16 cellular contexts compared by ENCODE assay signal in the genomic region with DNA sequence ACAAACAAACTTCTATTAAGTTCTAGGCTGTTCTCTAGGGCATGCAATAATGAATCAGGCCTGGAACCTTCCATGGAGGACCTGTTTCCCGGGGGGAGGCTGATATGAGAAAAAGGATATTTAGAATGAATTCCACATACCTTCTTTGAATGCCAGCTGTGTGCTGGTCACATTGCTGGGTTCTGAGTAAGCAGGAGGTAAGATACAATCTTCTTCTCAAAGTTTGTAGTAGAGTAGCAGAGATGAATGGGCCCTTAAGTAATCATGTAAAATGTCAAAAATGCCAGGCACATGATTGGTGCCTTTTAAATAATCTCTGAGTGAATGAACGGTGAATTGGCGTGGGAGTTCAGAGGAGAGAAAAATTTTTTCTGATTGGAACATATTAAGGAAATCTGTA. TPM values are rescaled to one million over a fixed set of nuclear protein-coding genes. Genes with fewer than 3 reads are reported as not detected.
DNase-seq lines count a peak whose midpoint lies in the region; ATAC-seq, FAIRE-seq and TF ChIP-seq lines count a peak whose summit lies in the region.
"Had no signal": no experiment of that assay in that cellular context is flagged by ENCODE, and none has a peak within 500 bp of the region (broad histone marks: within the 10 kb centered on the region; RNA-seq: fewer than 3 reads in every experiment).

No MANE protein-coding gene starts in this region.

- H3K27me3 ChIP-seq in adipocyte (replicated peaks; ENCODE audit: control insufficient read depth, insufficient read depth, low read length) = no peaks in the 10 kb centered on the region
- H3K27me3 ChIP-seq: gastrocnemius medialis, left lung, neural progenitor cell had no signal

- peaks cover 30% of the 10 kb centered on the region for H3K4me1 ChIP-seq in A549
- no peaks in the 10 kb centered on the region for H3K4me1 ChIP-seq in adipocyte (ENCODE audit: control insufficient read depth, insufficient read depth, low read length)
- H3K4me1 ChIP-seq: neural progenitor cell had no signal

- H3K4me2 ChIP-seq in A549 = peak overlapping the region; percentile 25; the same call in 2 of the 3 replicates
- H3K4me2 ChIP-seq: neural progenitor cell had no signal

- peak in 1 of 2 experiments; percentile 61 for DNase-seq in A549 (ENCODE audit: low read depth in 1 of 2, low spot score in 1 of 2)
- peak; percentile 50 for DNase-seq in HT-29 (ENCODE audit: low spot score)
- peak; percentile 74 for DNase-seq in adipocyte (ENCODE audit: low read depth)
- peak; percentile 63 for DNase-seq in glomerular endothelial cell (ENCODE audit: extremely low read depth, low read depth, low spot score)
- no peak for DNase-seq in activated CD4-positive, alpha-beta T cell treated with anti-CD3 and anti-CD28 coated beads, Interleukin-2, amount 50 U/mL, for 4 hours
- DNase-seq in H4 (ENCODE audit: low spot score) = no peak
- DNase-seq in GOT3 (lab: John Stamatoyannopoulos, UW) = no peak
- DNase-seq: activated CD4-positive, CD25-positive, alpha-beta regulatory T cell treated with anti-CD3 and anti-CD28 coated beads, Interleukin-2, amount 50 U/mL, for 72 hours; gastrocnemius medialis; left lung; NCI-H1092; SHP77 treated with DMSO at 0.1 percent for 48 hours had no signal

- TF ChIP-seq POLR2A in A549 (IDR thresholded peaks at IDR 0.05; ENCODE audit: low read length) = no peak

- TF ChIP-seq CTCF in A549 (IDR thresholded peaks at IDR 0.05) = no peak

- peak; percentile 27 to 63; a peak in 1 of 5 replicates for TF ChIP-seq EP300 in A549 (IDR thresholded peaks at IDR 0.05)

- H3K36me3 ChIP-seq in adipocyte (ENCODE audit: control insufficient read depth, insufficient read depth, low read length, severe bottlenecking) = no peaks in the 10 kb centered on the region
- H3K36me3 ChIP-seq: gastrocnemius medialis, left lung, neural progenitor cell had no signal

- no peak overlapping the region for H3K9ac ChIP-seq in adipocyte (ENCODE audit: low read length)
- H3K9ac ChIP-seq: neural progenitor cell had no signal

- no peak for FAIRE-seq in A549 (lab: Jason Lieb, UNC)

- H3K4me3 ChIP-seq in A549 (no peak overlapping the region), adipocyte (ENCODE audit: low read length) (no peak overlapping the region)
- H3K4me3 ChIP-seq: gastrocnemius medialis, left lung, neural progenitor cell had no signal

- 0 out of 5 replicates have a peak, but pooled peaks of 1 of the 2 experiments have one; percentile 15 for TF ChIP-seq RAD21 in A549 (conservative IDR thresholded peaks at IDR 0.05 in 1 of 2, IDR thresholded peaks at IDR 0.05 in 1 of 2)

- H3K27ac ChIP-seq in A549 = peak overlapping the region; percentile 34 to 72; a peak in 5 of 6 replicates
- H3K27ac ChIP-seq: gastrocnemius medialis, HL-60, left lung, neural progenitor cell had no signal

- 5% methylated on average over 3 of the region's 3 CpGs for WGBS in A549 (ENCODE audit: missing lambda C conversion rate)

- CTCF ChIA-PET in A549 (lab: Yijun Ruan, JAX) = interaction anchor here (1.4 kb wide), 1 partner anchor 105 kb away, joined by 4 read pairs; no protein-coding TSS in a partner anchor

- no peaks in the 10 kb centered on the region for H3K9me3 ChIP-seq in A549
- peaks cover 5% of the 10 kb centered on the region for H3K9me3 ChIP-seq in adipocyte (ENCODE audit: control insufficient read depth, low read length)
- H3K9me3 ChIP-seq: gastrocnemius medialis, left lung had no signal

- POLR2A ChIA-PET in A549 (lab: Yijun Ruan, JAX) = no interaction called here

- ATAC-seq in A549 (peak; percentile 51 to 68; a peak in 3 of 6 replicates), GM18873 (IDR thresholded peaks at IDR 0.05; ENCODE audit: low FRiP score, unreplicated experiment) (no peak)
- ATAC-seq: activated T-helper 17 cell treated with anti-CD3 and anti-CD28 coated beads, Interleukin-2, amount 50 U/mL, for 72 hours; gastrocnemius medialis; left lung had no signal

TF ChIP-seq in A549, 52 proteins besides CTCF, POLR2A, EP300 and RAD21:
- TF ChIP-seq JUNB (IDR thresholded peaks at IDR 0.05) = peak; percentile 55; the same call in 1 of the 2 replicates
- no peak for TF ChIP-seq EHMT2 (IDR thresholded peaks at IDR 0.05; ENCODE audit: low read depth)
- TF ChIP-seq CEBPB (IDR thresholded peaks at IDR 0.05) = peak in 1 of 2 experiments; percentile 47; a peak in 1 of 4 replicates
- TF ChIP-seq, protein P1, sequence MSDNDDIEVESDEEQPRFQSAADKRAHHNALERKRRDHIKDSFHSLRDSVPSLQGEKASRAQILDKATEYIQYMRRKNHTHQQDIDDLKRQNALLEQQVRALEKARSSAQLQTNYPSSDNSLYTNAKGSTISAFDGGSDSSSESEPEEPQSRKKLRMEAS (IDR thresholded peaks at IDR 0.05) = no peak
- no peak for TF ChIP-seq SMC3 (IDR thresholded peaks at IDR 0.05)
- TF ChIP-seq JUN (IDR thresholded peaks at IDR 0.05) = peak in 1 of 2 experiments; percentile 45; a peak in 1 of 5 replicates
- no peak; the same call in 1 of the 2 replicates for TF ChIP-seq FOSL2 (IDR thresholded peaks at IDR 0.05)
- TF ChIP-seq FOSL2 (CRISPR knock-in tag; IDR thresholded peaks at IDR 0.05) = peak; percentile 58; the same call in 1 of the 2 replicates
- TF ChIP-seq GATA3 (IDR thresholded peaks at IDR 0.05; ENCODE audit: borderline replicate concordance) = peak; percentile 92
- TF ChIP-seq, protein P2, sequence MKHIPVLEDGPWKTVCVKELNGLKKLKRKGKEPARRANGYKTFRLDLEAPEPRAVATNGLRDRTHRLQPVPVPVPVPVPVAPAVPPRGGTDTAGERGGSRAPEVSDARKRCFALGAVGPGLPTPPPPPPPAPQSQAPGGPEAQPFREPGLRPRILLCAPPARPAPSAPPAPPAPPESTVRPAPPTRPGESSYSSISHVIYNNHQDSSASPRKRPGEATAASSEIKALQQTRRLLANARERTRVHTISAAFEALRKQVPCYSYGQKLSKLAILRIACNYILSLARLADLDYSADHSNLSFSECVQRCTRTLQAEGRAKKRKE (CRISPR knock-in tag; IDR thresholded peaks at IDR 0.05; ENCODE audit: low read depth) = no peak

RNA-seq across cellular contexts. Expression of a gene that starts 47.4 kb away (rescaled TPM):
- polyA plus RNA-seq in A549 (2011; rRNA removed) (173 TPM in 2 replicates), A549 (2017; fragmentation: RNase III; extraction: RNeasy Plus Mini Kit Qiagen cat#74134 plus additional on column Dnase treatment) (348 to 469 TPM (median 441 TPM) in 3 replicates)
- 164 and 192 TPM in 2 replicates for polyA plus RNA-seq in A549 (2012; cell fraction: cytosol; rRNA removed)
- polyA plus RNA-seq in A549 (2012; cell fraction: nucleus; rRNA removed) = 241 and 325 TPM in 2 replicates
- polyA minus RNA-seq in A549 (2011; rRNA and poly(A)+ RNA removed) = 181 and 216 TPM in 2 replicates
- 253 and 254 TPM in 2 replicates for total RNA-seq in HT-29 (2014; rRNA removed; shearing (Covaris generic))
- 448 and 670 TPM in 2 replicates for total RNA-seq in glomerular endothelial cell
- total RNA-seq in H4 (2014; rRNA removed; shearing (Covaris generic)) = 7.0 and 7.1 TPM in 2 replicates

Comparison
In these comparisons a context has a peak if more than half of its experiments do, and no peak if none do; other contexts are left out.
1. DNase-seq: peak in HT-29 (single experiment), adipocyte (single experiment) and glomerular endothelial cell (single experiment); none in activated CD4-positive, alpha-beta T cell treated with anti-CD3 and anti-CD28 coated beads, Interleukin-2, amount 50 U/mL, for 4 hours (0 of 2), H4 (single experiment) and GOT3 (single experiment).
2. RNA of a gene that starts 47.4 kb away (total RNA-seq): 448 to 670 TPM in glomerular endothelial cell and 253 to 254 TPM in HT-29; 7.0 to 7.1 TPM in H4; every median in the first group is over 10 times any median in the second.